8 cellular contexts compared by ENCODE assay signal in the genomic region with DNA sequence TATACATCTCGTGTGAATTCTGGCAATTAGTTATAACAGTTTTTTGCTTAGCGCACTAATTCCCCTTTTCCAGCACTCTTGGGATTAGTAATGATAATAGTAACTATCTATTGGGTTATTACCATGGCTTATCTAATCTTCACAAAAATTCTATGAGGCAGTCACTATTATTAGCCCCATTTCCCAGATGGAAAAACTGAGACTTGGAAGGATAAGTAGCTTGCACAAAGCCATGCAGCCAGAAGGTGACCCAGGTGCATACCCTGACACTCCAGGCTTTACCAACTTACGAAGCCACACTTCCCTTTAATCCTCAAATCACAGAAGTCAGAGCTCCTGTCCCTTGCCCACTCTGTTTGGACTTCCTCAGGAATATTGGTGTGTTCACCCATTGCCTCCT.
"Had no signal": no experiment of that assay in that cellular context is flagged by ENCODE, and none has a peak within 500 bp of the region (broad histone marks: within the 10 kb centered on the region; RNA-seq: fewer than 3 reads in every experiment).

No MANE protein-coding gene starts in this region.

- DNase-seq: GDM1, GF-D8 had no signal

- ATAC-seq: GM12878 had no signal

- FAIRE-seq: G401.6, GM12878, GM12891, GM12892, GM18507, GM19239 had no signal

- H3K4me3 ChIP-seq: GM12878 had no signal
